In genomic region chr6:44041461-44042260, GRCh38 we compare ENCODE assay signal across 8 cellular contexts.
DNase-seq lines count a peak whose midpoint lies in the region; ATAC-seq and TF ChIP-seq lines count a peak whose summit lies in the region.

No MANE protein-coding gene starts in this region.

- ATAC-seq in stimulated activated effector memory CD8-positive, alpha-beta T cell treated with anti-CD3 and anti-CD28 coated beads, Interleukin-12 subunit alpha, Interleukin-12 subunit beta, amount 100 ng/mL, for 72 hours: no peak

- H3K4me3 Mint-ChIP-seq in activated CD4-positive, alpha-beta memory T cell treated with anti-CD3 and anti-CD28 coated beads, Interleukin-2, amount 10 ng/mL, durations not matched to agents 7 days and 5 days: no peak overlapping the region
- H3K4me3 Mint-ChIP-seq in stimulated activated effector memory CD8-positive, alpha-beta T cell treated with anti-CD3 and anti-CD28 coated beads, Interleukin-12 subunit alpha, Interleukin-12 subunit beta, amount 100 ng/mL, for 72 hours: no peak overlapping the region

- POLR2A ChIA-PET in activated CD4-positive, alpha-beta memory T cell treated with anti-CD3 and anti-CD28 coated beads, Interleukin-2, amount 10 ng/mL, durations not matched to agents 7 days and 5 days (lab: Charles Lee): no interaction called here

- TF ChIP-seq CTCF in fibroblast of the aortic adventitia (IDR thresholded peaks at IDR 0.05; ENCODE audit: insufficient read depth, low read length): no peak

- DNase-seq in H7 (peak; percentile 72), SK-MEL-5 (ENCODE audit: low read depth, low spot score) (peak; percentile 71), fibroblast of the aortic adventitia (ENCODE audit: low read depth) (peak; percentile 97), renal cortical epithelial cell (ENCODE audit: low read depth) (peak; percentile 95), activated T-cell treated with anti-CD3 and anti-CD28 coated beads for 4 hours (no peak), substantia nigra (lab: John Stamatoyannopoulos, UW) (no peak)
- DNase-seq in activated CD4-positive, alpha-beta memory T cell treated with anti-CD3 and anti-CD28 coated beads, Interleukin-2, amount 10 ng/mL, durations not matched to agents 7 days and 5 days: no peak
- no peak for DNase-seq in stimulated activated effector memory CD8-positive, alpha-beta T cell treated with anti-CD3 and anti-CD28 coated beads, Interleukin-12 subunit alpha, Interleukin-12 subunit beta, amount 100 ng/mL, for 72 hours (ENCODE audit: low spot score in 2 of 2)

- no peaks in the 10 kb centered on the region for H3K9me3 Mint-ChIP-seq in activated CD4-positive, alpha-beta memory T cell treated with anti-CD3 and anti-CD28 coated beads, Interleukin-2, amount 10 ng/mL, durations not matched to agents 7 days and 5 days
- H3K9me3 Mint-ChIP-seq in stimulated activated effector memory CD8-positive, alpha-beta T cell treated with anti-CD3 and anti-CD28 coated beads, Interleukin-12 subunit alpha, Interleukin-12 subunit beta, amount 100 ng/mL, for 72 hours: no peaks in the 10 kb centered on the region

- H3K36me3 ChIP-seq in H7 (replicated peaks; ENCODE audit: control insufficient read depth, insufficient read depth, low read length): no peaks in the 10 kb centered on the region

- peaks cover 6% of the 10 kb centered on the region for H3K4me1 Mint-ChIP-seq in activated CD4-positive, alpha-beta memory T cell treated with anti-CD3 and anti-CD28 coated beads, Interleukin-2, amount 10 ng/mL, durations not matched to agents 7 days and 5 days
- no peaks in the 10 kb centered on the region for H3K4me1 Mint-ChIP-seq in stimulated activated effector memory CD8-positive, alpha-beta T cell treated with anti-CD3 and anti-CD28 coated beads, Interleukin-12 subunit alpha, Interleukin-12 subunit beta, amount 100 ng/mL, for 72 hours

- H3K27ac Mint-ChIP-seq in activated CD4-positive, alpha-beta memory T cell treated with anti-CD3 and anti-CD28 coated beads, Interleukin-2, amount 10 ng/mL, durations not matched to agents 7 days and 5 days: no peak overlapping the region
- no peak overlapping the region for H3K27ac Mint-ChIP-seq in stimulated activated effector memory CD8-positive, alpha-beta T cell treated with anti-CD3 and anti-CD28 coated beads, Interleukin-12 subunit alpha, Interleukin-12 subunit beta, amount 100 ng/mL, for 72 hours

- CTCF ChIA-PET in activated CD4-positive, alpha-beta memory T cell treated with anti-CD3 and anti-CD28 coated beads, Interleukin-2, amount 10 ng/mL, durations not matched to agents 7 days and 5 days (lab: Charles Lee): interaction anchor here (1.7 kb wide), 1 partner anchor 37 kb away, joined by 3 read pairs; no protein-coding TSS in a partner anchor

- H3K36me3 Mint-ChIP-seq in activated CD4-positive, alpha-beta memory T cell treated with anti-CD3 and anti-CD28 coated beads, Interleukin-2, amount 10 ng/mL, durations not matched to agents 7 days and 5 days (ENCODE audit: low read depth): no peaks in the 10 kb centered on the region
- no peaks in the 10 kb centered on the region for H3K36me3 Mint-ChIP-seq in stimulated activated effector memory CD8-positive, alpha-beta T cell treated with anti-CD3 and anti-CD28 coated beads, Interleukin-12 subunit alpha, Interleukin-12 subunit beta, amount 100 ng/mL, for 72 hours

- no peaks in the 10 kb centered on the region for H3K27me3 ChIP-seq in H7 (ENCODE audit: control insufficient read depth, insufficient read depth, low read length)

- in situ Hi-C loops in SK-MEL-5 (cut with HindIII; ENCODE audit: low pct_unique_long_range_greater_than_20kb, low sequenced_read_pairs): no loop called here

- no peak overlapping the region for H3K27ac ChIP-seq in substantia nigra (ENCODE audit: low read depth, low read length, poor library complexity, severe bottlenecking)

- H3K4me3 ChIP-seq in H7 (ENCODE audit: insufficient read depth, low read depth, low read length) (no peak overlapping the region), fibroblast of the aortic adventitia (ENCODE audit: low read depth, low read length) (no peak overlapping the region)

- no peaks in the 10 kb centered on the region for H3K27me3 Mint-ChIP-seq in activated CD4-positive, alpha-beta memory T cell treated with anti-CD3 and anti-CD28 coated beads, Interleukin-2, amount 10 ng/mL, durations not matched to agents 7 days and 5 days

Comparison
In these comparisons a context has a peak if more than half of its experiments do, and no peak if none do; other contexts are left out.
1. DNase-seq: peak in H7 (single experiment), SK-MEL-5 (single experiment), fibroblast of the aortic adventitia (single experiment) and renal cortical epithelial cell (single experiment); none in activated CD4-positive, alpha-beta memory T cell treated with anti-CD3 and anti-CD28 coated beads, Interleukin-2, amount 10 ng/mL, durations not matched to agents 7 days and 5 days (single experiment), activated T-cell treated with anti-CD3 and anti-CD28 coated beads for 4 hours (single experiment), substantia nigra (0 of 49) and stimulated activated effector memory CD8-positive, alpha-beta T cell treated with anti-CD3 and anti-CD28 coated beads, Interleukin-12 subunit alpha, Interleukin-12 subunit beta, amount 100 ng/mL, for 72 hours (0 of 2).